In the genomic region with DNA sequence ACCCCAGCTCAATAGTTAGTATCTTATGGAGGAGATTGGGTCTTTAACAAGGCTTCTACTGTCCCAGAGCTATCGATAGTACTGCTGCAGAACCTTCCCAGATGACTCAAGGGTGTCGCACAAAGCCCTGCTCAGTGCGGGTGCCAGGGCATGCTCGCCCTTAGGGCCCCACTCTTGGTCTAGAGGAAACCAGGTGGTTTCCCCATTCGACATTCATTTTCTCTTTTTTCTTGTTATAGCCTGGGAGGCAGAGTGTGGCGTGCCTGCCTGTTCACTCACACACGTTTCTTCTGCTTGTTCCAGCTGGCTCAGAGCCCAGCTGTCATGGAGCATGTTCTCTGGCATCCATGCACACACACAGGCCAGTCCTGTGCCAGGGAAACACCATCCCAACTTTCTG, we compare ENCODE assay signal across 10 cellular contexts.
DNase-seq lines count a peak whose midpoint lies in the region; ATAC-seq, FAIRE-seq and TF ChIP-seq lines count a peak whose summit lies in the region.
"Had no signal": no experiment of that assay in that cellular context is flagged by ENCODE, and none has a peak within 500 bp of the region (broad histone marks: within the 10 kb centered on the region; RNA-seq: fewer than 3 reads in every experiment).

No MANE protein-coding gene starts in this region.

- intact Hi-C loops in activated CD4-positive, alpha-beta T cell treated with anti-CD3 and anti-CD28 coated beads for 36 hours (cut with DNase I, micrococcal nuclease): loop anchor here in 1 of 2 experiments (1.0 kb wide), 1 partner anchor 16 kb away; no protein-coding TSS in a partner anchor
- intact Hi-C loops in gastrocnemius medialis (cut with DNase I; ENCODE audit: low total_unique reads): no loop called here

- H3K4me3 ChIP-seq in gastrocnemius medialis: no peak overlapping the region
- H3K4me3 ChIP-seq: SK-N-MC had no signal

- peak; percentile 80 for DNase-seq in activated CD4-positive, alpha-beta T cell treated with anti-CD3 and anti-CD28 coated beads for 36 hours
- no peak for DNase-seq in activated CD4-positive, alpha-beta T cell treated with anti-CD3 and anti-CD28 coated beads for 1 hour
- DNase-seq in activated T-cell treated with anti-CD3 and anti-CD28 coated beads, Interleukin-2, amount 50 U/mL, for 72 hours: peak; percentile 71
- peak; percentile 37 to 43 for DNase-seq in stimulated activated CD4-positive, alpha-beta T cell treated with anti-CD3 and anti-CD28 coated beads, Interleukin-4, amount 100 ng/mL, for 48 hours (ENCODE audit: low read depth in 2 of 2)
- DNase-seq in gastrocnemius medialis: no peak
- DNase-seq in NCI-H1436 (lab: John Stamatoyannopoulos, UW): no peak
- DNase-seq in GM19239 (ENCODE audit: insufficient read length, low spot score): no peak

- CTCF ChIA-PET in activated CD4-positive, alpha-beta T cell treated with anti-CD3 and anti-CD28 coated beads for 36 hours (lab: Charles Lee): interaction anchor here (0.7 to 1.6 kb wide), 10 partner anchors 10 to 415 kb away, joined by 3 to 6 read pairs (median 3); no protein-coding TSS in a partner anchor

- H3K36me3 ChIP-seq in gastrocnemius medialis: no peaks in the 10 kb centered on the region

- H3K36me3 Mint-ChIP-seq in activated CD4-positive, alpha-beta T cell treated with anti-CD3 and anti-CD28 coated beads for 36 hours (ENCODE audit: low read depth): no peaks in the 10 kb centered on the region
- peaks cover 0 to 11% of the 10 kb centered on the region in 2 donors for H3K36me3 Mint-ChIP-seq in activated T-cell treated with anti-CD3 and anti-CD28 coated beads, Interleukin-2, amount 50 U/mL, for 72 hours (ENCODE audit: insufficient read depth in 2 of 2)

- H3K4me1 Mint-ChIP-seq in activated CD4-positive, alpha-beta T cell treated with anti-CD3 and anti-CD28 coated beads for 36 hours: peaks cover 20% of the 10 kb centered on the region
- peaks cover 30% of the 10 kb centered on the region for H3K4me1 Mint-ChIP-seq in activated T-cell treated with anti-CD3 and anti-CD28 coated beads, Interleukin-2, amount 50 U/mL, for 72 hours (ENCODE audit: low read depth)

- peak overlapping the region; percentile 53 for H3K27ac Mint-ChIP-seq in activated CD4-positive, alpha-beta T cell treated with anti-CD3 and anti-CD28 coated beads for 36 hours
- H3K27ac Mint-ChIP-seq in activated T-cell treated with anti-CD3 and anti-CD28 coated beads, Interleukin-2, amount 50 U/mL, for 72 hours: peak overlapping the region; percentile 14

- no peak overlapping the region for H3K4me3 Mint-ChIP-seq in activated CD4-positive, alpha-beta T cell treated with anti-CD3 and anti-CD28 coated beads for 36 hours
- peak overlapping the region; percentile 34 to 57 for H3K4me3 Mint-ChIP-seq in activated T-cell treated with anti-CD3 and anti-CD28 coated beads, Interleukin-2, amount 50 U/mL, for 72 hours

- TF ChIP-seq CTCF in gastrocnemius medialis (IDR thresholded peaks at IDR 0.05 in 4 of 5, conservative IDR thresholded peaks at IDR 0.05 in 1 of 5): no peak

- TF ChIP-seq POLR2A in gastrocnemius medialis (IDR thresholded peaks at IDR 0.05): no peak

- H3K27me3 ChIP-seq in gastrocnemius medialis: no peaks in the 10 kb centered on the region

- peaks cover 9% of the 10 kb centered on the region for H3K27me3 Mint-ChIP-seq in activated CD4-positive, alpha-beta T cell treated with anti-CD3 and anti-CD28 coated beads for 36 hours
- H3K27me3 Mint-ChIP-seq in activated T-cell treated with anti-CD3 and anti-CD28 coated beads, Interleukin-2, amount 50 U/mL, for 72 hours (ENCODE audit: low read depth): peaks cover 14% of the 10 kb centered on the region

- peaks cover 5% of the 10 kb centered on the region for H3K9me3 Mint-ChIP-seq in activated CD4-positive, alpha-beta T cell treated with anti-CD3 and anti-CD28 coated beads for 36 hours (ENCODE audit: low read depth)
- peaks cover 0 to 6% of the 10 kb centered on the region in 2 donors for H3K9me3 Mint-ChIP-seq in activated T-cell treated with anti-CD3 and anti-CD28 coated beads, Interleukin-2, amount 50 U/mL, for 72 hours

- H3K4me1 ChIP-seq in gastrocnemius medialis: no peaks in the 10 kb centered on the region

- in situ Hi-C loops in gastrocnemius medialis (cut with MboI; ENCODE audit: low sequenced_read_pairs in 4 of 4): no loop called here

- POLR2A ChIA-PET in activated CD4-positive, alpha-beta T cell treated with anti-CD3 and anti-CD28 coated beads for 36 hours (lab: Charles Lee): interaction anchor here (0.7 to 1.1 kb wide), 2 partner anchors 261 to 275 kb away, joined by 3 read pairs; no protein-coding TSS in a partner anchor

- no peaks in the 10 kb centered on the region for H3K9me3 ChIP-seq in gastrocnemius medialis

- FAIRE-seq in GM19239 (lab: Jason Lieb, UNC): no peak

- peak; percentile 97 for ATAC-seq in activated CD4-positive, alpha-beta T cell treated with anti-CD3 and anti-CD28 coated beads for 36 hours
- peak; percentile 97 for ATAC-seq in HG03060 (IDR thresholded peaks at IDR 0.05; ENCODE audit: low read depth, unreplicated experiment)
- peak; percentile 98 for ATAC-seq in activated T-cell treated with anti-CD3 and anti-CD28 coated beads, Interleukin-2, amount 50 U/mL, for 72 hours (replicated peaks in 1 of 2)
- ATAC-seq in gastrocnemius medialis: no peak
- ATAC-seq: HCT116 had no signal

- H3K27ac ChIP-seq in gastrocnemius medialis: no peak overlapping the region
- H3K27ac ChIP-seq: SK-N-MC had no signal

Comparison
In these comparisons a context has a peak if more than half of its experiments do, and no peak if none do; other contexts are left out.
1. DNase-seq: peak in activated CD4-positive, alpha-beta T cell treated with anti-CD3 and anti-CD28 coated beads for 36 hours (single experiment), activated T-cell treated with anti-CD3 and anti-CD28 coated beads, Interleukin-2, amount 50 U/mL, for 72 hours (2 of 2) and stimulated activated CD4-positive, alpha-beta T cell treated with anti-CD3 and anti-CD28 coated beads, Interleukin-4, amount 100 ng/mL, for 48 hours (2 of 2); none in activated CD4-positive, alpha-beta T cell treated with anti-CD3 and anti-CD28 coated beads for 1 hour (single experiment), gastrocnemius medialis (0 of 2), NCI-H1436 (single experiment) and GM19239 (single experiment).
2. ATAC-seq: peak in activated CD4-positive, alpha-beta T cell treated with anti-CD3 and anti-CD28 coated beads for 36 hours (single experiment), HG03060 (single experiment) and activated T-cell treated with anti-CD3 and anti-CD28 coated beads, Interleukin-2, amount 50 U/mL, for 72 hours (2 of 2); none in gastrocnemius medialis (0 of 2).